Comparison of ENCODE assay signal across 18 cellular contexts in the genomic region with DNA sequence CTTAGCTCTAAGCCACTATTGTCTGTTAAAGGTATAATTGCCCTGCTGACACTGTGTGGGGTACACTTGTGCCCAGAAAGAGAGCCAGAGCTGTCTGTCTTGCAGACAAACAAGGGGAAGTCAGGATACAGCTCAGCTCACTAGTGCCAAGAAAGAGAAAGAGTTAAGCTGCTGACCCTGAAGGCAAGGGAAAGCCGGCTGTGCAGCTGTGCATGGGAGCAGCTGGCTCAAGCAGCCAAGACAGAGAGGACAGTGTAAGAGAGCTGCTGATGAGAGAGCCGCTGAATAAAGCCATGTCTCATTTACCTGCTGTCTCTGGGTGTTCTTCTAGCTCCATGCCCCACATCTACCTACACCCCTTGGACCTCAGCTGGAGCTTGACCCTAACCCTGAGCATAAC.
"Had no signal": no experiment of that assay in that cellular context is flagged by ENCODE, and none has a peak within 500 bp of the region (broad histone marks: within the 10 kb centered on the region; RNA-seq: fewer than 3 reads in every experiment).

No MANE protein-coding gene starts in this region.

- H3K4me1 ChIP-seq: colonic mucosa, esophagus squamous epithelium, right atrium auricular region, tibial artery, upper lobe of right lung, vagina had no signal

- H3K4me1 Mint-ChIP-seq: naive thymus-derived CD8-positive, alpha-beta T cell had no signal

- H3K27ac ChIP-seq: colonic mucosa, esophagus squamous epithelium, heart left ventricle, ovary, right atrium auricular region, sigmoid colon, tibial artery, upper lobe of right lung, vagina had no signal

- H3K36me3 Mint-ChIP-seq: naive thymus-derived CD8-positive, alpha-beta T cell had no signal

- H3K4me3 ChIP-seq: colonic mucosa, esophagus squamous epithelium, heart left ventricle, ovary, right atrium auricular region, sigmoid colon, smooth muscle cell, tibial artery, upper lobe of right lung, vagina had no signal

- ATAC-seq: left lobe of liver; naive thymus-derived CD8-positive, alpha-beta T cell; stimulated activated naive CD8-positive, alpha-beta T cell treated with anti-CD3 and anti-CD28 coated beads, Interleukin-15, Interleukin-2, amounts not matched to agents 100 U/mL and 50 U/mL, for 24 hours; upper lobe of right lung had no signal

- H3K27ac Mint-ChIP-seq: naive thymus-derived CD8-positive, alpha-beta T cell had no signal

- H3K4me2 ChIP-seq: smooth muscle cell had no signal

- DNase-seq: colonic mucosa; dermis blood vessel endothelial cell; esophagus squamous epithelium; heart left ventricle; hippocampal formation; kidney glomerular epithelial cell; naive thymus-derived CD8-positive, alpha-beta T cell; nucleus accumbens; ovary; sigmoid colon; stimulated activated CD4-positive, alpha-beta T cell treated with anti-CD3 and anti-CD28 coated beads, Interleukin-2, amount 100 ng/mL, for 48 hours; stimulated activated naive CD8-positive, alpha-beta T cell treated with anti-CD3 and anti-CD28 coated beads, Interleukin-15, Interleukin-2, amounts not matched to agents 100 U/mL and 50 U/mL, for 24 hours; tibial artery; upper lobe of right lung had no signal

- H3K36me3 ChIP-seq: colonic mucosa, esophagus squamous epithelium, heart left ventricle, ovary, right atrium auricular region, sigmoid colon, tibial artery, upper lobe of right lung, vagina had no signal

- H3K27me3 ChIP-seq: colonic mucosa, esophagus squamous epithelium, heart left ventricle, ovary, right atrium auricular region, sigmoid colon, tibial artery, upper lobe of right lung, vagina had no signal

- H3K4me3 Mint-ChIP-seq: naive thymus-derived CD8-positive, alpha-beta T cell had no signal

- H3K9me3 ChIP-seq: colonic mucosa, heart left ventricle, ovary, right atrium auricular region, sigmoid colon, tibial artery, upper lobe of right lung, vagina had no signal
